Comparison of ENCODE assay signal across 8 cellular contexts in the genomic region with DNA sequence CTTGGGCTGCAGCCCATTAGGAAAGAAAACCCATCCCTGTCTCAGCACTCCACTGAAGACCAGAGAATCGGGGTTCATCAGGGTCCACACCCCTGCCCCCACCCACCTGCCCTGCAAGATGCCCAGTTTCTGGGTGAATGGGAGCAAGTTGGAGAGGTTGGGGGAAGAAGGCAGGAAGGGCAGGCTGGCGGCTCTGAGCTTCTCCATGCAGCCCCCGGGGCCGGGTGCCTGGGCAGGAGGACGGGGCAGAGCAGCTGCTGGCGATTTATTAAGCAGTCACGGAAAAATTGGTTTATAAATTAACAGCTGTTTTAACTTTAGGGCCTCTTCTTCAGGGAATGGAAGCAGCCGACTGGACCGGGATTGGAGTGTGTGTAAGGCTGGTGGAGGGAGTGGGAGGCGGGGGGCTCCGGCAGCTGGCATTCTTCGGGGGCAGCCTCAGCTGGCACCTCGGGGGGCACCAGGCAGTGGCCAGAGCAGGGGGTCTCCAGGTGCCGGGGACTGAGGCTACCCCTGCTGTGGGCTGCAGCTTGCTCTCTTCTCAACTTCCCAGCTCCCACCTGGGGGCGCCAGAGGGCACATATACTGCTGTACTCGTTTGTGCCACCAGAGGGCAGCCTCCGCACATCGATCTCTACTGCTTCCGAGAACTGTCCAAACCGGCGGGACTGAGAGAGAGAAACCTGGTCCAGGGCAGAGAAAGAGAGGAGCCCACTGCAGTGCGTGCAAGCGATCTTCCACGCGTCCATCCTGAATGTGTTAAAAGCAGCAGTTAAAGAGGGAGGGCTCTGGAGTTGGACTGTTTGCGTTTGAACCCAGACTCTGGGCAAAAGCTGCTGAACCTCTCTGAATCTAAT. TPM values are rescaled to one million over a fixed set of nuclear protein-coding genes. Genes with fewer than 3 reads are reported as not detected.
DNase-seq lines count a peak whose midpoint lies in the region; ATAC-seq, FAIRE-seq and TF ChIP-seq lines count a peak whose summit lies in the region.

No MANE protein-coding gene starts in this region.

- no peak for TF ChIP-seq POLR2A in HepG2 (IDR thresholded peaks at IDR 0.05; ENCODE audit: insufficient read depth in 1 of 2, low read depth in 2 of 2, low read length in 2 of 2)

- in situ Hi-C loops in HepG2 (cut with HindIII; ENCODE audit: extremely low pct_ligation_motif_present, low pct_unique_long_range_greater_than_20kb), result loop anchor here (5.0 kb wide), 3 partner anchors 51 to 131 kb away; no protein-coding TSS in a partner anchor

- POLR2A ChIA-PET in HepG2 (lab: Yijun Ruan, JAX), result interaction anchor here (0.7 to 1.0 kb wide), 6 partner anchors 31 to 133 kb away, joined by 3 to 8 read pairs (median 5); no protein-coding TSS in a partner anchor

- no peaks in the 10 kb centered on the region for H3K79me2 ChIP-seq in HepG2 (ENCODE audit: insufficient read depth, low read length)

- no peaks in the 10 kb centered on the region for H3K36me3 ChIP-seq in HepG2 (replicated peaks in 1 of 2; ENCODE audit: control insufficient read depth in 1 of 2, insufficient read depth in 2 of 2, low read length in 2 of 2)

- H3K4me3 ChIP-seq in GM12864 (ENCODE audit: low read depth, low read length), result peak overlapping the region; percentile 46
- no peak overlapping the region for H3K4me3 ChIP-seq in HepG2 (replicated peaks in 1 of 3; ENCODE audit: insufficient read depth in 1 of 3, low read depth in 2 of 3, low read length in 3 of 3)

- no peak overlapping the region for H2AFZ ChIP-seq in HepG2 (ENCODE audit: low read length)

- CTCF ChIA-PET in HepG2 (lab: Yijun Ruan, JAX; ENCODE audit: low intra/inter-chr PET ratio, low total read pairs), result interaction anchor here (0.5 to 5.7 kb wide), 17 partner anchors 8 to 230 kb away, joined by 3 to 136 read pairs (median 6); partner anchors contain the start of genes MIEN1, PNMT, STARD3 and TCAP

- DNase-seq in GM12864 (ENCODE audit: low read depth) (no peak), NCI-H526 (lab: John Stamatoyannopoulos, UW) (peak; percentile 61 to 83), cerebellum (ENCODE audit: low spot score) (peak; percentile 88), HepG2 (ENCODE audit: low spot score) (peak; percentile 80)
- peak; percentile 81 to 86 for DNase-seq in activated CD4-positive, alpha-beta T cell treated with anti-CD3 and anti-CD28 coated beads for 4 hours
- peak; percentile 80 to 81 for DNase-seq in stimulated activated CD4-positive, alpha-beta T cell treated with anti-CD3 and anti-CD28 coated beads, Interleukin-4, amount 100 ng/mL, for 4 hours

- FAIRE-seq in HepG2 (lab: Jason Lieb, UNC), result peak; percentile 97

- intact Hi-C loops in HepG2 (cut with micrococcal nuclease; ENCODE audit: unreplicated experiment), result loop anchor here (2.0 kb wide), 4 partner anchors 31 to 133 kb away; partner anchors contain the start of gene PNMT

- H4K20me1 ChIP-seq in HepG2 (ENCODE audit: insufficient read depth, low read length), result no peaks in the 10 kb centered on the region

- peak; percentile 57 for ATAC-seq in HG03175 (IDR thresholded peaks at IDR 0.05; ENCODE audit: unreplicated experiment)
- peak; percentile 67 for ATAC-seq in HepG2
- ATAC-seq in HG02571 (IDR thresholded peaks at IDR 0.05; ENCODE audit: unreplicated experiment), result no peak

- peaks cover 47% of the 10 kb centered on the region for H3K4me1 ChIP-seq in HepG2 (ENCODE audit: insufficient read depth, low read length)

- TF ChIP-seq CTCF in GM12864 (IDR thresholded peaks at IDR 0.05; ENCODE audit: low read depth, low read length, missing control alignments) (peak; percentile 100), HepG2 (CRISPR knock-in tag; IDR thresholded peaks at IDR 0.05) (peak; percentile 100)

- peak overlapping the region; percentile 52 for H3K4me2 ChIP-seq in HepG2 (ENCODE audit: low read depth, low read length)

- TF ChIP-seq RAD21 in HepG2 (CRISPR knock-in tag; IDR thresholded peaks at IDR 0.05), result peak; percentile 99

- peaks cover 7 to 59% of the 10 kb centered on the region in 2 experiments for H3K27me3 ChIP-seq in HepG2 (ENCODE audit: control insufficient read depth in 1 of 2, insufficient read depth in 2 of 2, low read length in 2 of 2)

- H3K9me3 ChIP-seq in HepG2 (ENCODE audit: low read length), result no peaks in the 10 kb centered on the region

- H3K27ac ChIP-seq in HepG2 (ENCODE audit: extremely low read length, insufficient read depth, low read length), result no peak overlapping the region

- no peak overlapping the region for H3K9ac ChIP-seq in HepG2 (ENCODE audit: insufficient read depth, low read depth, low read length)

- 2% methylated on average over 18 of the region's 26 CpGs for WGBS in HepG2 (ENCODE audit: low lambda C conversion rate)

- TF ChIP-seq EP300 in HepG2 (IDR thresholded peaks at IDR 0.05; ENCODE audit: low read depth in 2 of 2, low read length in 2 of 2) (peak in 1 of 2 experiments; percentile 21; a peak in 1 of 4 replicates), HepG2 (CRISPR knock-in tag; IDR thresholded peaks at IDR 0.05; ENCODE audit: borderline replicate concordance) (no peak)

- BruUV-seq in HepG2 (replicated peaks; lab: Mats Ljungman, UMichigan), result no TSS peak

RNA-seq across cellular contexts. Expression of gene PPP1R1B, which starts 5.0 kb away (rescaled TPM):
- total RNA-seq in cerebellum, result 6.1 TPM
- not detected in 2 replicates for total RNA-seq in HepG2 (2016; rRNA removed; fragmentation: Illumina TruSeq; extraction: Trizol)
- total RNA-seq in HepG2 (2016; cell fraction: cytosol; rRNA removed; fragmentation: Illumina TruSeq; extraction: Trizol; ENCODE audit: low read depth), result not detected in 2 replicates
- not detected in 2 replicates for total RNA-seq in HepG2 (2016; cell fraction: insoluble cytoplasmic fraction; rRNA removed; fragmentation: Illumina TruSeq; extraction: Trizol)
- not detected in 2 replicates for total RNA-seq in HepG2 (2016; cell fraction: membrane; rRNA removed; fragmentation: Illumina TruSeq; extraction: Trizol)
- not detected in 2 replicates for total RNA-seq in HepG2 (2016; cell fraction: nucleus; rRNA removed; fragmentation: Illumina TruSeq; extraction: Trizol)
- 0.08 and 0.18 TPM in 2 replicates for polyA plus RNA-seq in HepG2 (2011; rRNA removed)
- 0.04 and 0.05 TPM in 2 replicates for polyA plus RNA-seq in HepG2 (2011; cell fraction: cytosol; rRNA removed)
- not detected in 2 replicates for polyA plus RNA-seq in HepG2 (2011; cell fraction: nucleus; rRNA removed)
- not detected in 2 replicates for polyA plus RNA-seq in HepG2 (2012)
- polyA plus RNA-seq in HepG2 (2016; cell fraction: cytosol; fragmentation: Illumina TruSeq; extraction: Trizol; ENCODE audit: low read depth), result not detected in 2 replicates
- not detected in 2 replicates for polyA plus RNA-seq in HepG2 (2016; cell fraction: insoluble cytoplasmic fraction; fragmentation: Illumina TruSeq; extraction: Trizol; ENCODE audit: low read depth)
- polyA plus RNA-seq in HepG2 (2016; cell fraction: membrane; fragmentation: Illumina TruSeq; extraction: Trizol; ENCODE audit: low read depth), result not detected in 2 replicates
- polyA plus RNA-seq in HepG2 (2016; cell fraction: nucleus; fragmentation: Illumina TruSeq; extraction: Trizol; ENCODE audit: insufficient read depth, low read depth), result not detected in 2 replicates
- polyA minus RNA-seq in HepG2 (2011; rRNA and poly(A)+ RNA removed; ENCODE audit: low replicate concordance), result not detected in 2 replicates
- not detected in 2 replicates for polyA minus RNA-seq in HepG2 (2011; cell fraction: cytosol; rRNA and poly(A)+ RNA removed)
- polyA minus RNA-seq in HepG2 (2011; cell fraction: nucleus; rRNA and poly(A)+ RNA removed), result not detected in 2 replicates

RNA-seq across cellular contexts. Expression of gene NEUROD2, which starts 14.0 kb away (rescaled TPM):
- total RNA-seq in cerebellum (25.0 TPM), HepG2 (2016; rRNA removed; fragmentation: Illumina TruSeq; extraction: Trizol) (not detected in 2 replicates)
- total RNA-seq in HepG2 (2016; cell fraction: cytosol; rRNA removed; fragmentation: Illumina TruSeq; extraction: Trizol; ENCODE audit: low read depth), result not detected in 2 replicates
- total RNA-seq in HepG2 (2016; cell fraction: insoluble cytoplasmic fraction; rRNA removed; fragmentation: Illumina TruSeq; extraction: Trizol), result not detected in 2 replicates
- total RNA-seq in HepG2 (2016; cell fraction: membrane; rRNA removed; fragmentation: Illumina TruSeq; extraction: Trizol), result not detected in 2 replicates
- total RNA-seq in HepG2 (2016; cell fraction: nucleus; rRNA removed; fragmentation: Illumina TruSeq; extraction: Trizol), result not detected in 2 replicates
- not detected in 2 replicates for polyA plus RNA-seq in HepG2 (2011; rRNA removed)
- not detected in 2 replicates for polyA plus RNA-seq in HepG2 (2011; cell fraction: cytosol; rRNA removed)
- not detected in 2 replicates for polyA plus RNA-seq in HepG2 (2011; cell fraction: nucleus; rRNA removed)
- not detected in 2 replicates for polyA plus RNA-seq in HepG2 (2012)
- polyA plus RNA-seq in HepG2 (2016; cell fraction: cytosol; fragmentation: Illumina TruSeq; extraction: Trizol; ENCODE audit: low read depth), result not detected in 2 replicates
- not detected in 2 replicates for polyA plus RNA-seq in HepG2 (2016; cell fraction: insoluble cytoplasmic fraction; fragmentation: Illumina TruSeq; extraction: Trizol; ENCODE audit: low read depth)
- not detected in 2 replicates for polyA plus RNA-seq in HepG2 (2016; cell fraction: membrane; fragmentation: Illumina TruSeq; extraction: Trizol; ENCODE audit: low read depth)
- polyA plus RNA-seq in HepG2 (2016; cell fraction: nucleus; fragmentation: Illumina TruSeq; extraction: Trizol; ENCODE audit: insufficient read depth, low read depth), result not detected in 2 replicates
- polyA minus RNA-seq in HepG2 (2011; rRNA and poly(A)+ RNA removed; ENCODE audit: low replicate concordance), result not detected in 2 replicates
- polyA minus RNA-seq in HepG2 (2011; cell fraction: cytosol; rRNA and poly(A)+ RNA removed), result not detected in 2 replicates
- polyA minus RNA-seq in HepG2 (2011; cell fraction: nucleus; rRNA and poly(A)+ RNA removed), result not detected in 2 replicates

RNA-seq across cellular contexts. Expression of gene STARD3, which starts 15.2 kb away (rescaled TPM):
- total RNA-seq in cerebellum, result 29.2 TPM
- total RNA-seq in HepG2 (2016; rRNA removed; fragmentation: Illumina TruSeq; extraction: Trizol), result 17.2 and 34.6 TPM in 2 replicates
- 10.9 and 18.7 TPM in 2 replicates for total RNA-seq in HepG2 (2016; cell fraction: cytosol; rRNA removed; fragmentation: Illumina TruSeq; extraction: Trizol; ENCODE audit: low read depth)
- 16.7 and 36.4 TPM in 2 replicates for total RNA-seq in HepG2 (2016; cell fraction: insoluble cytoplasmic fraction; rRNA removed; fragmentation: Illumina TruSeq; extraction: Trizol)
- 28.2 and 28.3 TPM in 2 replicates for total RNA-seq in HepG2 (2016; cell fraction: membrane; rRNA removed; fragmentation: Illumina TruSeq; extraction: Trizol)
- 38.6 and 39.3 TPM in 2 replicates for total RNA-seq in HepG2 (2016; cell fraction: nucleus; rRNA removed; fragmentation: Illumina TruSeq; extraction: Trizol)
- polyA plus RNA-seq in HepG2 (2011; rRNA removed), result 100 and 114 TPM in 2 replicates
- 87.6 and 94.1 TPM in 2 replicates for polyA plus RNA-seq in HepG2 (2011; cell fraction: cytosol; rRNA removed)
- polyA plus RNA-seq in HepG2 (2011; cell fraction: nucleus; rRNA removed), result 583 and 640 TPM in 2 replicates
- polyA plus RNA-seq in HepG2 (2012), result 57.3 and 69.8 TPM in 2 replicates
- polyA plus RNA-seq in HepG2 (2016; cell fraction: cytosol; fragmentation: Illumina TruSeq; extraction: Trizol; ENCODE audit: low read depth), result 16.8 and 21.4 TPM in 2 replicates
- 23.0 and 23.7 TPM in 2 replicates for polyA plus RNA-seq in HepG2 (2016; cell fraction: insoluble cytoplasmic fraction; fragmentation: Illumina TruSeq; extraction: Trizol; ENCODE audit: low read depth)
- polyA plus RNA-seq in HepG2 (2016; cell fraction: membrane; fragmentation: Illumina TruSeq; extraction: Trizol; ENCODE audit: low read depth), result 28.2 and 28.4 TPM in 2 replicates
- 96.9 and 102 TPM in 2 replicates for polyA plus RNA-seq in HepG2 (2016; cell fraction: nucleus; fragmentation: Illumina TruSeq; extraction: Trizol; ENCODE audit: insufficient read depth, low read depth)
- 98.5 and 179 TPM in 2 replicates for polyA minus RNA-seq in HepG2 (2011; rRNA and poly(A)+ RNA removed; ENCODE audit: low replicate concordance)
- 38.4 and 57.6 TPM in 2 replicates for polyA minus RNA-seq in HepG2 (2011; cell fraction: cytosol; rRNA and poly(A)+ RNA removed)
- polyA minus RNA-seq in HepG2 (2011; cell fraction: nucleus; rRNA and poly(A)+ RNA removed), result 71.6 and 80.1 TPM in 2 replicates

RNA-seq across cellular contexts. Expression of gene TCAP, which starts 43.4 kb away (rescaled TPM):
- total RNA-seq in cerebellum (1.7 TPM), HepG2 (2016; rRNA removed; fragmentation: Illumina TruSeq; extraction: Trizol) (0.14 and 0.24 TPM in 2 replicates)
- not detected in 2 replicates for total RNA-seq in HepG2 (2016; cell fraction: cytosol; rRNA removed; fragmentation: Illumina TruSeq; extraction: Trizol; ENCODE audit: low read depth)
- 0.26 TPM in 1 of 2 replicates, not detected in the other for total RNA-seq in HepG2 (2016; cell fraction: insoluble cytoplasmic fraction; rRNA removed; fragmentation: Illumina TruSeq; extraction: Trizol)
- total RNA-seq in HepG2 (2016; cell fraction: membrane; rRNA removed; fragmentation: Illumina TruSeq; extraction: Trizol), result 0.06 TPM in 1 of 2 replicates, not detected in the other
- total RNA-seq in HepG2 (2016; cell fraction: nucleus; rRNA removed; fragmentation: Illumina TruSeq; extraction: Trizol), result 0.56 and 0.84 TPM in 2 replicates
- 0.65 and 0.84 TPM in 2 replicates for polyA plus RNA-seq in HepG2 (2011; rRNA removed)
- polyA plus RNA-seq in HepG2 (2011; cell fraction: cytosol; rRNA removed), result 0.15 and 0.35 TPM in 2 replicates
- 6.0 and 8.8 TPM in 2 replicates for polyA plus RNA-seq in HepG2 (2011; cell fraction: nucleus; rRNA removed)
- polyA plus RNA-seq in HepG2 (2012), result 0.43 and 2.1 TPM in 2 replicates
- not detected in 2 replicates for polyA plus RNA-seq in HepG2 (2016; cell fraction: cytosol; fragmentation: Illumina TruSeq; extraction: Trizol; ENCODE audit: low read depth)
- 0.19 TPM in 1 of 2 replicates, not detected in the other for polyA plus RNA-seq in HepG2 (2016; cell fraction: insoluble cytoplasmic fraction; fragmentation: Illumina TruSeq; extraction: Trizol; ENCODE audit: low read depth)
- polyA plus RNA-seq in HepG2 (2016; cell fraction: membrane; fragmentation: Illumina TruSeq; extraction: Trizol; ENCODE audit: low read depth), result not detected in 2 replicates
- polyA plus RNA-seq in HepG2 (2016; cell fraction: nucleus; fragmentation: Illumina TruSeq; extraction: Trizol; ENCODE audit: insufficient read depth, low read depth), result 0.51 and 0.85 TPM in 2 replicates
- polyA minus RNA-seq in HepG2 (2011; rRNA and poly(A)+ RNA removed; ENCODE audit: low replicate concordance), result 2.2 and 2.6 TPM in 2 replicates
- polyA minus RNA-seq in HepG2 (2011; cell fraction: cytosol; rRNA and poly(A)+ RNA removed), result not detected in 2 replicates
- 3.0 and 4.0 TPM in 2 replicates for polyA minus RNA-seq in HepG2 (2011; cell fraction: nucleus; rRNA and poly(A)+ RNA removed)

RNA-seq across cellular contexts. Expression of gene PNMT, which starts 46.5 kb away (rescaled TPM):
- 1.5 TPM for total RNA-seq in cerebellum
- not detected in 2 replicates for total RNA-seq in HepG2 (2016; rRNA removed; fragmentation: Illumina TruSeq; extraction: Trizol)
- total RNA-seq in HepG2 (2016; cell fraction: cytosol; rRNA removed; fragmentation: Illumina TruSeq; extraction: Trizol; ENCODE audit: low read depth), result not detected in 2 replicates
- not detected in 2 replicates for total RNA-seq in HepG2 (2016; cell fraction: insoluble cytoplasmic fraction; rRNA removed; fragmentation: Illumina TruSeq; extraction: Trizol)
- total RNA-seq in HepG2 (2016; cell fraction: membrane; rRNA removed; fragmentation: Illumina TruSeq; extraction: Trizol), result 0.17 TPM in 1 of 2 replicates, not detected in the other
- not detected in 2 replicates for total RNA-seq in HepG2 (2016; cell fraction: nucleus; rRNA removed; fragmentation: Illumina TruSeq; extraction: Trizol)
- polyA plus RNA-seq in HepG2 (2011; rRNA removed), result 0.22 and 0.25 TPM in 2 replicates
- polyA plus RNA-seq in HepG2 (2011; cell fraction: cytosol; rRNA removed), result 0.08 and 0.13 TPM in 2 replicates
- polyA plus RNA-seq in HepG2 (2011; cell fraction: nucleus; rRNA removed), result 0.56 and 0.71 TPM in 2 replicates
- 0.31 TPM in 1 of 2 replicates, not detected in the other for polyA plus RNA-seq in HepG2 (2012)
- 0.11 TPM in 1 of 2 replicates, not detected in the other for polyA plus RNA-seq in HepG2 (2016; cell fraction: cytosol; fragmentation: Illumina TruSeq; extraction: Trizol; ENCODE audit: low read depth)
- not detected in 2 replicates for polyA plus RNA-seq in HepG2 (2016; cell fraction: insoluble cytoplasmic fraction; fragmentation: Illumina TruSeq; extraction: Trizol; ENCODE audit: low read depth)
- polyA plus RNA-seq in HepG2 (2016; cell fraction: membrane; fragmentation: Illumina TruSeq; extraction: Trizol; ENCODE audit: low read depth), result 0.15 TPM in 1 of 2 replicates, not detected in the other
- polyA plus RNA-seq in HepG2 (2016; cell fraction: nucleus; fragmentation: Illumina TruSeq; extraction: Trizol; ENCODE audit: insufficient read depth, low read depth), result not detected in 2 replicates
- polyA minus RNA-seq in HepG2 (2011; rRNA and poly(A)+ RNA removed; ENCODE audit: low replicate concordance), result not detected in 2 replicates
- polyA minus RNA-seq in HepG2 (2011; cell fraction: cytosol; rRNA and poly(A)+ RNA removed), result not detected in 2 replicates
- polyA minus RNA-seq in HepG2 (2011; cell fraction: nucleus; rRNA and poly(A)+ RNA removed), result not detected in 2 replicates

Comparison
In these comparisons a context has a peak if more than half of its experiments do, and no peak if none do; other contexts are left out.
1. RNA of gene NEUROD2, which starts 14.0 kb away (total RNA-seq): 25.0 TPM in cerebellum (single experiment); not detected in HepG2; every median in the first group is over 10 times any median in the second.